In genomic region chr20:40464731-40465208, GRCh38 we compare ENCODE assay signal across 23 cellular contexts.
"Had no signal": no experiment of that assay in that cellular context is flagged by ENCODE, and none has a peak within 500 bp of the region (broad histone marks: within the 10 kb centered on the region; RNA-seq: fewer than 3 reads in every experiment).

No MANE protein-coding gene starts in this region.

- H3K27me3 Mint-ChIP-seq: activated naive CD4-positive, alpha-beta T cell treated with anti-CD3 and anti-CD28 coated beads, Interleukin-2, amount 50 U/mL, for 24 hours; T-cell had no signal

- H3K27ac ChIP-seq: gastrocnemius medialis, hepatocyte, psoas muscle, SK-N-MC, thyroid gland had no signal

- H3K4me3 ChIP-seq: body of pancreas, gastrocnemius medialis, hepatocyte, mucosa of descending colon, psoas muscle, SK-N-MC, stomach, thyroid gland had no signal

- H3K27ac Mint-ChIP-seq: activated CD8-positive, alpha-beta T cell treated with anti-CD3 and anti-CD28 coated beads, Interleukin-2, amount 10 ng/mL, durations not matched to agents 7 days and 5 days; activated naive CD4-positive, alpha-beta T cell treated with anti-CD3 and anti-CD28 coated beads, Interleukin-2, amount 50 U/mL, for 24 hours; activated T-helper 2 cell treated with anti-CD3 and anti-CD28 coated beads, Interferon-gamma antibody, Interleukin-2, Interleukin-4, amounts not matched to agents 10 μg/mL and 5 μg/mL and 100 μg/mL, durations not matched to agents 14 hours and 24 hours and 36 hours; natural killer cell treated with Interleukin-12 subunit alpha and Interleukin-12 subunit beta and Interleukin-15 and Interleukin-18, amount 100 ng/mL, for 72 hours; T-cell; WTC11 had no signal

- H3K9me3 ChIP-seq: body of pancreas, gastrocnemius medialis, mucosa of descending colon, psoas muscle, stomach, thyroid gland had no signal

- DNase-seq: activated CD4-positive, alpha-beta T cell treated with anti-CD3 and anti-CD28 coated beads for 48 hours; activated CD8-positive, alpha-beta memory T cell treated with anti-CD3 and anti-CD28 coated beads, Interleukin-2, amount 50 U/mL, for 48 hours; activated CD8-positive, alpha-beta T cell treated with anti-CD3 and anti-CD28 coated beads, Interleukin-2, amount 10 ng/mL, durations not matched to agents 7 days and 5 days; cortex of kidney; effector memory CD4-positive, alpha-beta T cell; kidney glomerular epithelial cell; mammary epithelial cell; mucosa of descending colon; psoas muscle; stimulated activated CD4-positive, alpha-beta T cell treated with anti-CD3 and anti-CD28 coated beads, Interleukin-15, amount 100 ng/mL, for 24 hours; stimulated activated CD4-positive, alpha-beta T cell treated with anti-CD3 and anti-CD28 coated beads, Interleukin-4, amount 100 ng/mL, for 4 hours; stomach; T-cell; thyroid gland had no signal

- H3K4me3 Mint-ChIP-seq: activated CD8-positive, alpha-beta T cell treated with anti-CD3 and anti-CD28 coated beads, Interleukin-2, amount 10 ng/mL, durations not matched to agents 7 days and 5 days; activated naive CD4-positive, alpha-beta T cell treated with anti-CD3 and anti-CD28 coated beads, Interleukin-2, amount 50 U/mL, for 24 hours; central memory CD8-positive, alpha-beta T cell; natural killer cell treated with Interleukin-12 subunit alpha and Interleukin-12 subunit beta and Interleukin-15 and Interleukin-18, amount 100 ng/mL, for 72 hours; T-cell; WTC11 had no signal

- H3K36me3 ChIP-seq: gastrocnemius medialis, stomach, thyroid gland had no signal

- H3K9me3 Mint-ChIP-seq: activated naive CD4-positive, alpha-beta T cell treated with anti-CD3 and anti-CD28 coated beads, Interleukin-2, amount 50 U/mL, for 24 hours; activated T-helper 2 cell treated with anti-CD3 and anti-CD28 coated beads, Interferon-gamma antibody, Interleukin-2, Interleukin-4, amounts not matched to agents 10 μg/mL and 5 μg/mL and 100 μg/mL, durations not matched to agents 14 hours and 24 hours and 36 hours; central memory CD8-positive, alpha-beta T cell; natural killer cell treated with Interleukin-12 subunit alpha and Interleukin-12 subunit beta and Interleukin-15 and Interleukin-18, amount 100 ng/mL, for 72 hours; T-cell; WTC11 had no signal

- H3K4me1 ChIP-seq: body of pancreas, gastrocnemius medialis, psoas muscle, thyroid gland had no signal

- ATAC-seq: activated CD8-positive, alpha-beta T cell treated with anti-CD3 and anti-CD28 coated beads, Interleukin-2, amount 10 ng/mL, durations not matched to agents 7 days and 5 days; body of pancreas; mucosa of descending colon; natural killer cell treated with Interleukin-12 subunit alpha and Interleukin-12 subunit beta and Interleukin-15 and Interleukin-18, amount 100 ng/mL, for 72 hours; T-cell; WTC11 had no signal

- H3K4me1 Mint-ChIP-seq: activated naive CD4-positive, alpha-beta T cell treated with anti-CD3 and anti-CD28 coated beads, Interleukin-2, amount 50 U/mL, for 24 hours; central memory CD8-positive, alpha-beta T cell; T-cell had no signal

- H3K36me3 Mint-ChIP-seq: activated naive CD4-positive, alpha-beta T cell treated with anti-CD3 and anti-CD28 coated beads, Interleukin-2, amount 50 U/mL, for 24 hours; natural killer cell treated with Interleukin-12 subunit alpha and Interleukin-12 subunit beta and Interleukin-15 and Interleukin-18, amount 100 ng/mL, for 72 hours; T-cell; WTC11 had no signal

- H3K27me3 ChIP-seq: body of pancreas, gastrocnemius medialis, hepatocyte, stomach, thyroid gland had no signal
